In the genomic region with DNA sequence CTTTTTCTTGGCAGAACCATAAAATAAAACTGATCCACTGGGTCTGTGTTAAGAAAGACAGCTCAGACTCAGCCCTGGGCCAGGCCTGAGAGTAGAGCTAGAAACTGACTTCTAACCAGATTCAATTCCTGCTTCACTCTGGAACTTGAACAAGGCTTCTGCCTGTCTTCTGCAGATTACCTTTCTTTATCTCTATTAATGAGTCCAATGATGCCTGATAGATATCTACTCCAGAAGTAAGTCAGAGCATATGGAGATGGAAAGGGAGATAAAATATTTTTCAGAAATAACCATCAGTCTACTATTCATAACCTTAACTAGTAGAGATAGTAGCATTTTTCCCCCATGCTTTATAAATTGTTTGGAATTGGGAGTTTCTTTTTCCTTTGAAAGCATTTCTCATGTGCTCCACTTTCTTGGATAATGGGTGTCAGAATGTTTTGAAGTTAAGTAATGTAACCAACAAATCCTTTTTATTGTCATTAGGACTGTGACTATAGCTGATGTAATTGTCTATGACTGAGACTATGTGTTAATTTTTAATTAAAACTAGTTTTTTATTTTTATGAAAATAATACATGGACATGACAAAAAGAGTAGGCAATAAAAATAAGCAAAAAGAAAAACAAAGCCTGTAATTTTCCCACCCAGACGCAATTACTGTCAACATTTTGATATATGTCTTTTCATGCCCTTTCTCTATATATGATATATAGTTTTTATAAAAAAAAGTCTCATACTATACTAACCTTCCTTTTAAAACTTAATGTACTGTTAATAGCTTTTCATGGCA, we compare ENCODE assay signal across 30 cellular contexts. TPM values are rescaled to one million over a fixed set of nuclear protein-coding genes. Genes with fewer than 3 reads are reported as not detected.
DNase-seq lines count a peak whose midpoint lies in the region; ATAC-seq and TF ChIP-seq lines count a peak whose summit lies in the region.
"Had no signal": no experiment of that assay in that cellular context is flagged by ENCODE, and none has a peak within 500 bp of the region (broad histone marks: within the 10 kb centered on the region; RNA-seq: fewer than 3 reads in every experiment).

No MANE protein-coding gene starts in this region.

- peaks cover 23% of the 10 kb centered on the region for H3K4me1 Mint-ChIP-seq in chondrocyte (ENCODE audit: low read depth)
- H3K4me1 Mint-ChIP-seq in naive thymus-derived CD8-positive, alpha-beta T cell: peaks cover 0 to 3% (median 1%) of the 10 kb centered on the region in 4 donors

- H3K9me3 ChIP-seq in HEK293 (ENCODE audit: control insufficient read depth, insufficient read depth, low read depth, low read length) (no peaks in the 10 kb centered on the region), esophagus squamous epithelium (no peaks in the 10 kb centered on the region), sigmoid colon (no peaks in the 10 kb centered on the region)
- H3K9me3 ChIP-seq: BE2C, tibial nerve had no signal

- no peak for TF ChIP-seq EP300 in sigmoid colon (IDR thresholded peaks at IDR 0.05)

- no peaks in the 10 kb centered on the region for H3K36me3 Mint-ChIP-seq in chondrocyte (ENCODE audit: low read depth)
- no peaks in the 10 kb centered on the region for H3K36me3 Mint-ChIP-seq in naive thymus-derived CD8-positive, alpha-beta T cell
- H3K36me3 Mint-ChIP-seq: CD8-positive, alpha-beta T cell had no signal

- no peak overlapping the region for H3K4me3 ChIP-seq in HEK293 (ENCODE audit: low read depth, low read length)
- H3K4me3 ChIP-seq in esophagus squamous epithelium: no peak overlapping the region
- no peak overlapping the region for H3K4me3 ChIP-seq in sigmoid colon
- H3K4me3 ChIP-seq: tibial nerve had no signal

- no peak for TF ChIP-seq CTCF in HEK293 (tag by site-specific recombination; IDR thresholded peaks at IDR 0.05)
- TF ChIP-seq CTCF in esophagus squamous epithelium (IDR thresholded peaks at IDR 0.05): no peak
- TF ChIP-seq CTCF in sigmoid colon (IDR thresholded peaks at IDR 0.05): no peak
- no peak for TF ChIP-seq CTCF in chondrocyte (IDR thresholded peaks at IDR 0.05)

- POLR2A ChIA-PET in HEK293 (lab: Yijun Ruan, JAX): no interaction called here
- POLR2A ChIA-PET in naive thymus-derived CD8-positive, alpha-beta T cell (lab: Charles Lee): no interaction called here

- CTCF ChIA-PET in HEK293 (lab: Yijun Ruan, JAX): interaction anchor here (0.7 to 0.9 kb wide), 2 partner anchors 37 to 206 kb away, joined by 3 to 4 read pairs; no protein-coding TSS in a partner anchor

- H3K27ac ChIP-seq in HEK293 (ENCODE audit: extremely low read depth, low read depth, low read length) (no peak overlapping the region), esophagus squamous epithelium (peak overlapping the region in 3 of 4 donors; percentile 37 to 72 (median 63)), sigmoid colon (peak overlapping the region; percentile 88 to 95 (median 92))
- H3K27ac ChIP-seq: epithelial cell of prostate, HL-60 had no signal

- H3K27me3 ChIP-seq in esophagus squamous epithelium: peaks cover 0 to 17% (median 0%) of the 10 kb centered on the region in 4 donors
- no peaks in the 10 kb centered on the region for H3K27me3 ChIP-seq in sigmoid colon
- H3K27me3 ChIP-seq: BE2C, tibial nerve had no signal

- H3K27me3 Mint-ChIP-seq in chondrocyte (ENCODE audit: low read depth): no peaks in the 10 kb centered on the region
- H3K27me3 Mint-ChIP-seq in naive thymus-derived CD8-positive, alpha-beta T cell: peaks cover 1 to 31% (median 9%) of the 10 kb centered on the region in 5 donors
- H3K27me3 Mint-ChIP-seq: stimulated activated naive CD8-positive, alpha-beta T cell treated with anti-CD3 and anti-CD28 coated beads, Interleukin-15, amount 100 ng/mL, for 72 hours had no signal

- H3K9me3 Mint-ChIP-seq in chondrocyte (ENCODE audit: low read depth): no peaks in the 10 kb centered on the region
- H3K9me3 Mint-ChIP-seq in naive thymus-derived CD8-positive, alpha-beta T cell: peaks cover 0 to 2% (median 0%) of the 10 kb centered on the region in 9 donors
- H3K9me3 Mint-ChIP-seq: activated CD8-positive, alpha-beta T cell treated with anti-CD3 and anti-CD28 coated beads for 36 hours; activated naive CD4-positive, alpha-beta T cell treated with anti-CD3 and anti-CD28 coated beads for 36 hours; CD8-positive, alpha-beta T cell; stimulated activated naive CD8-positive, alpha-beta T cell treated with anti-CD3 and anti-CD28 coated beads, Interleukin-15, amount 100 ng/mL, for 72 hours had no signal

- intact Hi-C loops in esophagus squamous epithelium (cut with DNase I): no loop called here
- intact Hi-C loops in sigmoid colon (cut with DNase I): loop anchor here (5.0 to 10.0 kb wide), 2 partner anchors 35 to 1888 kb away; partner anchors contain the start of gene CD164

- DNase-seq in NCI-H69 (lab: John Stamatoyannopoulos, UW) (peak; percentile 44), esophagus squamous epithelium (lab: John Stamatoyannopoulos, UW) (no peak), sigmoid colon (no peak), chondrocyte (ENCODE audit: low spot score) (no peak), ecto neural progenitor cell (ENCODE audit: low spot score) (no peak), inferior parietal cortex (ENCODE audit: extremely low spot score) (no peak)
- DNase-seq in naive thymus-derived CD8-positive, alpha-beta T cell: no peak
- DNase-seq: activated CD4-positive, alpha-beta T cell treated with anti-CD3 and anti-CD28 coated beads for 36 hours; activated CD8-positive, alpha-beta T cell treated with anti-CD3 and anti-CD28 coated beads for 36 hours; activated naive CD4-positive, alpha-beta T cell treated with anti-CD3 and anti-CD28 coated beads for 36 hours; amniotic stem cell; BE2C; CD8-positive, alpha-beta T cell; DMS 273 treated with DMSO at 0.1 percent for 48 hours; effector CD4-positive, alpha-beta T cell; glutamatergic neuron; KBM-7; MM.1S; NCI-H1105 treated with DMSO at 0.1 percent for 48 hours; NCI-H2029; NCI-H524 treated with DMSO at 0.1 percent for 48 hours; occipital lobe; SHP77; stimulated activated naive CD8-positive, alpha-beta T cell treated with anti-CD3 and anti-CD28 coated beads, Interleukin-15, amount 100 ng/mL, for 72 hours; T-helper 9 cell had no signal

- WGBS in esophagus squamous epithelium, 2 donors: 95 to 97% methylated on average over 1 of the region's 1 CpG
- 95 to 97% methylated on average over 1 of the region's 1 CpG for WGBS in sigmoid colon, 2 donors

- H3K4me3 Mint-ChIP-seq in chondrocyte (ENCODE audit: unreplicated experiment): no peak overlapping the region
- H3K4me3 Mint-ChIP-seq in naive thymus-derived CD8-positive, alpha-beta T cell: no peak overlapping the region
- H3K4me3 Mint-ChIP-seq: activated CD4-positive, alpha-beta T cell treated with anti-CD3 and anti-CD28 coated beads for 36 hours; activated CD8-positive, alpha-beta T cell treated with anti-CD3 and anti-CD28 coated beads for 36 hours; activated naive CD4-positive, alpha-beta T cell treated with anti-CD3 and anti-CD28 coated beads for 36 hours; CD8-positive, alpha-beta T cell; stimulated activated naive CD8-positive, alpha-beta T cell treated with anti-CD3 and anti-CD28 coated beads, Interleukin-15, amount 100 ng/mL, for 72 hours had no signal

- peaks cover 63% of the 10 kb centered on the region for H3K4me1 ChIP-seq in HEK293 (ENCODE audit: control insufficient read depth, insufficient read depth, low read length)
- H3K4me1 ChIP-seq in esophagus squamous epithelium: peaks cover 0 to 34% (median 3%) of the 10 kb centered on the region in 3 donors
- H3K4me1 ChIP-seq in sigmoid colon: peaks cover 0 to 69% (median 44%) of the 10 kb centered on the region in 4 donors

- TF ChIP-seq POLR2A in esophagus squamous epithelium (IDR thresholded peaks at IDR 0.05): no peak
- no peak for TF ChIP-seq POLR2A in sigmoid colon (IDR thresholded peaks at IDR 0.05)

- H3K27ac Mint-ChIP-seq in chondrocyte (ENCODE audit: unreplicated experiment): no peak overlapping the region
- H3K27ac Mint-ChIP-seq in naive thymus-derived CD8-positive, alpha-beta T cell: no peak overlapping the region
- H3K27ac Mint-ChIP-seq: activated CD4-positive, alpha-beta T cell treated with anti-CD3 and anti-CD28 coated beads for 36 hours; activated CD8-positive, alpha-beta T cell treated with anti-CD3 and anti-CD28 coated beads for 36 hours; activated naive CD4-positive, alpha-beta T cell treated with anti-CD3 and anti-CD28 coated beads for 36 hours; CD8-positive, alpha-beta T cell; stimulated activated naive CD8-positive, alpha-beta T cell treated with anti-CD3 and anti-CD28 coated beads, Interleukin-15, amount 100 ng/mL, for 72 hours had no signal

- H3K36me3 ChIP-seq in HEK293 (ENCODE audit: control insufficient read depth in 2 of 2, insufficient read depth in 1 of 2, low read length in 2 of 2) (no peaks in the 10 kb centered on the region), esophagus squamous epithelium (no peaks in the 10 kb centered on the region), sigmoid colon (no peaks in the 10 kb centered on the region)
- H3K36me3 ChIP-seq: BE2C, tibial nerve had no signal

- ATAC-seq in naive thymus-derived CD8-positive, alpha-beta T cell: no peak
- ATAC-seq: activated CD4-positive, alpha-beta T cell treated with anti-CD3 and anti-CD28 coated beads for 36 hours; activated CD8-positive, alpha-beta T cell treated with anti-CD3 and anti-CD28 coated beads for 36 hours; CD8-positive, alpha-beta T cell; stimulated activated naive CD8-positive, alpha-beta T cell treated with anti-CD3 and anti-CD28 coated beads, Interleukin-15, amount 100 ng/mL, for 72 hours had no signal

TF ChIP-seq in HEK293, 187 proteins besides CTCF, POLR2A, EP300 and RAD21 (continues in another document):
- no peak for TF ChIP-seq HOXC10 (CRISPR knock-in tag; IDR thresholded peaks at IDR 0.05)

RNA-seq across cellular contexts. Expression of gene SOBP, which starts 7.2 kb away (rescaled TPM):
- 1 to 10 TPM in 3 of 4 donors, under 1 TPM in 1; 0.15 to 3.8 (median 1.6) TPM for total RNA-seq in esophagus squamous epithelium
- 10 to 100 TPM; 16.8 to 38.5 (median 22.8) TPM for total RNA-seq in sigmoid colon
- 1 to 10 TPM; 1.2 to 2.4 (median 1.8) TPM for polyA plus RNA-seq in sigmoid colon
- total RNA-seq in chondrocyte: 6.6 to 9.8 TPM (median 6.7 TPM) in 3 replicates
- 1 to 10 TPM in 1 of 2 experiments, under 1 TPM in 1; 0.82 to 1.4 TPM for total RNA-seq in naive thymus-derived CD8-positive, alpha-beta T cell
- polyA plus RNA-seq in naive thymus-derived CD8-positive, alpha-beta T cell: under 1 TPM; 0.05 to 0.39 (median 0.08) TPM
- polyA plus RNA-seq: keratinocyte had no signal

RNA-seq across cellular contexts. Expression of gene PDSS2, which starts 37.7 kb away (rescaled TPM):
- 10 to 100 TPM in 3 of 4 donors, 1 to 10 TPM in 1; 7.0 to 15.9 (median 12.3) TPM for total RNA-seq in esophagus squamous epithelium
- 10 to 100 TPM in 1 of 4 donors, 1 to 10 TPM in 3; 9.4 to 11.1 (median 9.6) TPM for total RNA-seq in sigmoid colon
- 10 to 100 TPM; 13.8 to 18.5 (median 13.8) TPM for polyA plus RNA-seq in sigmoid colon
- total RNA-seq in chondrocyte: 10.1 to 13.1 TPM (median 10.4 TPM) in 3 replicates
- total RNA-seq in naive thymus-derived CD8-positive, alpha-beta T cell: 10 to 100 TPM; 14.0 to 16.6 TPM
- 10 to 100 TPM; 11.1 to 13.9 (median 12.3) TPM for polyA plus RNA-seq in naive thymus-derived CD8-positive, alpha-beta T cell
